In genomic region chr17:64053101-64053500, GRCh38 we compare ENCODE assay signal across 24 cellular contexts. TPM values are rescaled to one million over a fixed set of nuclear protein-coding genes. Genes with fewer than 3 reads are reported as not detected.
"Had no signal": no experiment of that assay in that cellular context is flagged by ENCODE, and none has a peak within 500 bp of the region (broad histone marks: within the 10 kb centered on the region; RNA-seq: fewer than 3 reads in every experiment).

No MANE protein-coding gene starts in this region.

- H3K27ac Mint-ChIP-seq: activated B cell treated with CpG ODN at 0.5 μM for 24 hours; progenitor cell of endocrine pancreas; stimulated activated naive CD8-positive, alpha-beta T cell treated with anti-CD3 and anti-CD28 coated beads, Interleukin-15, Interleukin-2, amounts not matched to agents 100 ng/mL and 50 ng/mL, for 24 hours had no signal

- H3K9me3 Mint-ChIP-seq: activated B cell treated with CpG ODN at 0.5 μM for 24 hours; activated T-cell treated with anti-CD3 and anti-CD28 coated beads, Interleukin-2, amount 50 U/mL, for 4 hours; naive thymus-derived CD8-positive, alpha-beta T cell; stimulated activated naive CD8-positive, alpha-beta T cell treated with anti-CD3 and anti-CD28 coated beads, Interleukin-15, Interleukin-2, amounts not matched to agents 100 ng/mL and 50 ng/mL, for 24 hours had no signal

- H3K9me3 ChIP-seq: ascending aorta, thyroid gland had no signal

- H3K4me3 Mint-ChIP-seq: activated B cell treated with CpG ODN at 0.5 μM for 24 hours; activated CD8-positive, alpha-beta T cell treated with anti-CD3 and anti-CD28 coated beads, Interleukin-2, amount 10 ng/mL, durations not matched to agents 7 days and 5 days; activated T-cell treated with anti-CD3 and anti-CD28 coated beads, Interleukin-2, amount 50 U/mL, for 4 hours; naive thymus-derived CD8-positive, alpha-beta T cell; stimulated activated naive CD8-positive, alpha-beta T cell treated with anti-CD3 and anti-CD28 coated beads, Interleukin-15, Interleukin-2, amounts not matched to agents 100 ng/mL and 50 ng/mL, for 24 hours had no signal

- H3K27me3 Mint-ChIP-seq: activated B cell treated with CpG ODN at 0.5 μM for 24 hours; naive thymus-derived CD8-positive, alpha-beta T cell; progenitor cell of endocrine pancreas; stimulated activated naive CD8-positive, alpha-beta T cell treated with anti-CD3 and anti-CD28 coated beads, Interleukin-15, Interleukin-2, amounts not matched to agents 100 ng/mL and 50 ng/mL, for 24 hours had no signal

- FAIRE-seq: colon, endothelial cell of umbilical vein had no signal

- DNase-seq: activated B cell treated with CpG ODN at 0.5 μM for 24 hours; activated CD4-positive, alpha-beta T cell treated with anti-CD3 and anti-CD28 coated beads for 48 hours; activated CD8-positive, alpha-beta T cell treated with anti-CD3 and anti-CD28 coated beads, Interleukin-2, amount 10 ng/mL, durations not matched to agents 7 days and 5 days; activated gamma-delta T cell; activated naive CD4-positive, alpha-beta T cell treated with anti-CD3 and anti-CD28 coated beads, Interleukin-2, amount 50 U/mL, for 16 hours; activated T-cell treated with anti-CD3 and anti-CD28 coated beads, Interleukin-2, amount 50 U/mL, for 4 hours; brain microvascular endothelial cell; caudate nucleus; effector memory CD4-positive, alpha-beta T cell; foreskin melanocyte; naive thymus-derived CD8-positive, alpha-beta T cell; stimulated activated CD4-positive, alpha-beta T cell treated with anti-CD3 and anti-CD28 coated beads, Interleukin-4, amount 100 ng/mL, for 24 hours; substantia nigra; SW 1271; T1000; thyroid gland had no signal

- ATAC-seq: activated CD8-positive, alpha-beta T cell treated with anti-CD3 and anti-CD28 coated beads, Interleukin-2, amount 10 ng/mL, durations not matched to agents 7 days and 5 days; activated T-cell treated with anti-CD3 and anti-CD28 coated beads, Interleukin-2, amount 50 U/mL, for 4 hours; esophagus mucosa; left lobe of liver; naive thymus-derived CD8-positive, alpha-beta T cell had no signal

RNA-seq across cellular contexts. Expression of gene ICAM2, which starts 32.7 kb away (rescaled TPM):
- total RNA-seq: osteocyte had no signal

RNA-seq across cellular contexts. Expression of gene PRR29, which starts 55.0 kb away (rescaled TPM):
- total RNA-seq: activated B cell treated with CpG ODN at 0.5 μM for 24 hours, esophagus mucosa, osteocyte had no signal
